ENCODE assay signal across 16 cellular contexts in the genomic region with DNA sequence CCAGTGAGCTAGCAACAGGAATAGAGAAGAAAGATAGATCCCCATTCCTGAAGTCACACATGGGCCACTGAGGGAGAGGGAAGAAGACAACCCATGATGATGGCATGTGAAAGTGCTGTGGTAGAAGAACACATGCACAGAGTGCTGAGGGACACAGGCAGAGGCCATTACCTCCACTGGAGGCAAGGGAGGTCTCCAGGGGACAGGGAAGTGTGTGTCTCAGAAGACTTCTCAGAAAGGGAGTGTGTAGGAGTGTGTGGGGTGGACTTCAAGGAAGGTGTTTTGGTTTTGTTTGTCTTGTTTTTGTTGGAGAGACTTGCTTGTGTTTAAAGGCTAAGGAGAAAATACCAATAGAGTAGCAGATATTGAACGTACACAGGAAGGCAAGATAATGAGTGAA.
DNase-seq lines count a peak whose midpoint lies in the region; ATAC-seq and TF ChIP-seq lines count a peak whose summit lies in the region.
"Had no signal": no experiment of that assay in that cellular context is flagged by ENCODE, and none has a peak within 500 bp of the region (broad histone marks: within the 10 kb centered on the region; RNA-seq: fewer than 3 reads in every experiment).

No MANE protein-coding gene starts in this region.

- H3K9me3 Mint-ChIP-seq in effector memory CD8-positive, alpha-beta T cell = no peaks in the 10 kb centered on the region
- H3K9me3 Mint-ChIP-seq: T-helper 2 cell treated with Interferon-gamma antibody and Interleukin-4, amounts not matched to agents 5 μg/mL and 100 μg/mL, for 36 hours had no signal

- TF ChIP-seq CTCF in OCI-LY3 (IDR thresholded peaks at IDR 0.05; ENCODE audit: low read depth, low read length) (no peak), adrenal gland (IDR thresholded peaks at IDR 0.05) (no peak)

- H3K4me1 ChIP-seq in OCI-LY3 (ENCODE audit: low read length) (peaks cover 54% of the 10 kb centered on the region), adrenal gland (replicated peaks in 1 of 2) (no peaks in the 10 kb centered on the region)
- H3K4me1 ChIP-seq: breast epithelium, heart right ventricle, neural progenitor cell had no signal

- H3K9me3 ChIP-seq in OCI-LY3 (ENCODE audit: insufficient read depth, low read length) = no peaks in the 10 kb centered on the region
- no peaks in the 10 kb centered on the region for H3K9me3 ChIP-seq in adrenal gland (replicated peaks in 1 of 3)
- H3K9me3 ChIP-seq: breast epithelium had no signal

- H3K4me2 ChIP-seq in OCI-LY3 (ENCODE audit: low read length) = peak overlapping the region; percentile 90
- H3K4me2 ChIP-seq: neural progenitor cell had no signal

- no peaks in the 10 kb centered on the region for H3K36me3 Mint-ChIP-seq in effector memory CD8-positive, alpha-beta T cell (ENCODE audit: insufficient read depth)
- H3K36me3 Mint-ChIP-seq: activated naive CD4-positive, alpha-beta T cell treated with anti-CD3 and anti-CD28 coated beads, Interleukin-2, amount 50 U/mL, for 72 hours; neural progenitor cell had no signal

- H3K27me3 ChIP-seq in OCI-LY3 (ENCODE audit: low read depth, low read length) = no peaks in the 10 kb centered on the region
- peaks cover 7% of the 10 kb centered on the region for H3K27me3 ChIP-seq in adrenal gland
- H3K27me3 ChIP-seq: breast epithelium, neural progenitor cell had no signal

- H3K36me3 ChIP-seq in OCI-LY3 (replicated peaks; ENCODE audit: low read depth, low read length) (peaks cover 4% of the 10 kb centered on the region), adrenal gland (replicated peaks in 1 of 2) (no peaks in the 10 kb centered on the region)
- H3K36me3 ChIP-seq: breast epithelium, heart right ventricle, neural progenitor cell had no signal

- H3K27me3 Mint-ChIP-seq in effector memory CD8-positive, alpha-beta T cell = peaks cover 6 to 10% of the 10 kb centered on the region in 2 donors

- 43 to 86% (median 56%) methylated on average over 1 of the region's 1 CpG for WGBS in adrenal gland, 4 donors

- no peak for TF ChIP-seq POLR2A in adrenal gland (IDR thresholded peaks at IDR 0.05)

- H3K4me1 Mint-ChIP-seq in effector memory CD8-positive, alpha-beta T cell (ENCODE audit: low read depth in 2 of 2) = peaks cover 0 to 5% of the 10 kb centered on the region in 2 donors
- H3K4me1 Mint-ChIP-seq: neural progenitor cell had no signal

- intact Hi-C loops in adrenal gland (cut with DNase I) = no loop called here

- DNase-seq in effector memory CD8-positive, alpha-beta T cell = no peak
- no peak for DNase-seq in adrenal gland
- no peak for DNase-seq in effector CD8-positive, alpha-beta T cell (lab: John Stamatoyannopoulos, UW)
- DNase-seq in activated T-cell treated with anti-CD3 and anti-CD28 coated beads for 4 hours = no peak
- DNase-seq: activated CD4-positive, CD25-positive, alpha-beta regulatory T cell treated with anti-CD3 and anti-CD28 coated beads, Interleukin-2, amount 50 U/mL, for 72 hours; heart right ventricle; NCI-H187; NCI-H524 had no signal

- H3K79me2 ChIP-seq in OCI-LY3 (ENCODE audit: low read length) = no peaks in the 10 kb centered on the region

- H3K4me3 ChIP-seq in OCI-LY3 (ENCODE audit: low read length) = peak overlapping the region; percentile 42
- no peak overlapping the region for H3K4me3 ChIP-seq in adrenal gland
- H3K4me3 ChIP-seq: breast epithelium, heart right ventricle, neural progenitor cell had no signal

- no peak overlapping the region for H3K27ac Mint-ChIP-seq in effector memory CD8-positive, alpha-beta T cell
- H3K27ac Mint-ChIP-seq: activated naive CD4-positive, alpha-beta T cell treated with anti-CD3 and anti-CD28 coated beads, Interleukin-2, amount 50 U/mL, for 72 hours; neural progenitor cell; T-helper 2 cell treated with Interferon-gamma antibody and Interleukin-4, amounts not matched to agents 5 μg/mL and 100 μg/mL, for 36 hours had no signal

- no peak overlapping the region for H2AFZ ChIP-seq in OCI-LY3 (ENCODE audit: low read depth, low read length)
- H2AFZ ChIP-seq: neural progenitor cell had no signal

- H3K27ac ChIP-seq in OCI-LY3 (ENCODE audit: low read length) = peak overlapping the region; percentile 100
- no peak overlapping the region for H3K27ac ChIP-seq in adrenal gland
- H3K27ac ChIP-seq: breast epithelium, heart right ventricle, neural progenitor cell had no signal

- no peaks in the 10 kb centered on the region for H4K20me1 ChIP-seq in OCI-LY3 (ENCODE audit: insufficient read depth, low read length)

- no peak overlapping the region for H3K4me3 Mint-ChIP-seq in effector memory CD8-positive, alpha-beta T cell
- H3K4me3 Mint-ChIP-seq: T-helper 2 cell treated with Interferon-gamma antibody and Interleukin-4, amounts not matched to agents 5 μg/mL and 100 μg/mL, for 36 hours had no signal

- ATAC-seq in GM18517 (IDR thresholded peaks at IDR 0.05; ENCODE audit: unreplicated experiment) = peak; percentile 23
- ATAC-seq in GM21526 (IDR thresholded peaks at IDR 0.05; ENCODE audit: low FRiP score, unreplicated experiment) = peak; percentile 37
- ATAC-seq in HG02973 (IDR thresholded peaks at IDR 0.05; ENCODE audit: unreplicated experiment) = peak; percentile 17
- ATAC-seq in effector memory CD8-positive, alpha-beta T cell (replicated peaks) = no peak
- ATAC-seq: heart right ventricle had no signal

- peak overlapping the region; percentile 98 for H3K9ac ChIP-seq in OCI-LY3 (ENCODE audit: low read length)
- H3K9ac ChIP-seq: neural progenitor cell had no signal
